In the genomic region with DNA sequence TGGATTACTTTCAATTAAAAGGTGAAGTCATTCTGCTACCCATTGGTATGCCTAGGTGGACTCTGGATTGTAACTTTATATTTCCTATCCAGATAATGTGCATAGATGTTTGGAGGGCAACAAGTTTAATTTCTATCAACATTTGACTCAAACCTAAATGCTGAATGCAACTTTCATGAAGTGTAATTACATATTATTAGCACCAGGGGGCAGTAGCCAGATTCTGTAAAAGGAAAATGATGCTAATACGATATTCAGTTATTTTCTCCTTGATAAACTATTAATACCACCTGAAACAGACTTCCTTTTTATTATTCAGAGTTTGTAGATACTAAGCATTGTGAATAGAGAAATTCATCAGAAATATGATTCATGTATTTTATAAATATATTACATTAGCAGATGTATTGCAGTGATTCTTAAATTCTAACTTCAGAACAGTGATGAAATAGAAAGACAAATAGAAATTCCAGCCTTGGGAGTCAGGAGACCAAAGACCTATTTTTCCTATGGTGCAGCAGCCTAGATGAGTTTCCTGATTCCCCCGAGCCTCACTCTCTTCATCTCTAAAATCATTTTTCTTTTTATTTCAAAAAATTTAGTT, we compare ENCODE assay signal across 1 cellular context.
TF ChIP-seq lines count a peak whose summit lies in the region.

No MANE protein-coding gene starts in this region.

TF ChIP-seq in HepG2, 621 proteins besides CTCF, POLR2A, EP300 and RAD21 (continued from another document):
- TF ChIP-seq, protein P1, sequence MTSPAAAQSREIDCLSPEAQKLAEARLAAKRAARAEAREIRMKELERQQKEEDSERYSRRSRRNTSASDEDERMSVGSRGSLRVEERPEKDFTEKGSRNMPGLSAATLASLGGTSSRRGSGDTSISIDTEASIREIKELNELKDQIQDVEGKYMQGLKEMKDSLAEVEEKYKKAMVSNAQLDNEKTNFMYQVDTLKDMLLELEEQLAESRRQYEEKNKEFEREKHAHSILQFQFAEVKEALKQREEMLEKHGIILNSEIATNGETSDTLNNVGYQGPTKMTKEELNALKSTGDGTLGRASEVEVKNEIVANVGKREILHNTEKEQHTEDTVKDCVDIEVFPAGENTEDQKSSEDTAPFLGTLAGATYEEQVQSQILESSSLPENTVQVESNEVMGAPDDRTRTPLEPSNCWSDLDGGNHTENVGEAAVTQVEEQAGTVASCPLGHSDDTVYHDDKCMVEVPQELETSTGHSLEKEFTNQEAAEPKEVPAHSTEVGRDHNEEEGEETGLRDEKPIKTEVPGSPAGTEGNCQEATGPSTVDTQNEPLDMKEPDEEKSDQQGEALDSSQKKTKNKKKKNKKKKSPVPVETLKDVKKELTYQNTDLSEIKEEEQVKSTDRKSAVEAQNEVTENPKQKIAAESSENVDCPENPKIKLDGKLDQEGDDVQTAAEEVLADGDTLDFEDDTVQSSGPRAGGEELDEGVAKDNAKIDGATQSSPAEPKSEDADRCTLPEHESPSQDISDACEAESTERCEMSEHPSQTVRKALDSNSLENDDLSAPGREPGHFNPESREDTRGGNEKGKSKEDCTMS (CRISPR knock-in tag; conservative IDR thresholded peaks at IDR 0.05): no peak
- TF ChIP-seq SMC3 (IDR thresholded peaks at IDR 0.05; ENCODE audit: low read length): peak; percentile 55
- no peak for TF ChIP-seq ZNF749 (CRISPR knock-in tag; IDR thresholded peaks at IDR 0.05; ENCODE audit: borderline replicate concordance)
- no peak for TF ChIP-seq ZNF292 (CRISPR knock-in tag; IDR thresholded peaks at IDR 0.05; ENCODE audit: borderline replicate concordance, low read depth)
